ENCODE assay signal across 8 cellular contexts in genomic region chr17:47894498-47895253, GRCh38. TPM values are rescaled to one million over a fixed set of nuclear protein-coding genes. Genes with fewer than 3 reads are reported as not detected.
DNase-seq lines count a peak whose midpoint lies in the region; ATAC-seq and TF ChIP-seq lines count a peak whose summit lies in the region.

No MANE protein-coding gene starts in this region.

- POLR2A ChIA-PET in A673 (lab: Charles Lee; ENCODE audit: low non-redundant PET): no interaction called here

- peak overlapping the region; percentile 94 for H3K27ac Mint-ChIP-seq in chondrocyte (ENCODE audit: unreplicated experiment)

- H3K27me3 ChIP-seq in A673 (replicated peaks; ENCODE audit: insufficient read depth, low read depth, low read length, poor library complexity) (no peaks in the 10 kb centered on the region), mucosa of stomach (ENCODE audit: control insufficient read depth, insufficient read depth, low read length) (no peaks in the 10 kb centered on the region)

- intact Hi-C loops in A673 (cut with micrococcal nuclease; ENCODE audit: unreplicated experiment): no loop called here

- H3K36me3 ChIP-seq in A673 (ENCODE audit: insufficient read depth, low read length, poor library complexity, severe bottlenecking) (no peaks in the 10 kb centered on the region), mucosa of stomach (ENCODE audit: control insufficient read depth, insufficient read depth, low read length) (no peaks in the 10 kb centered on the region)

- no peaks in the 10 kb centered on the region for H3K36me3 Mint-ChIP-seq in chondrocyte (ENCODE audit: low read depth)

- DNase-seq in A673 (ENCODE audit: low spot score): no peak
- DNase-seq in Jurkat, Clone E6-1 (ENCODE audit: low read depth, low spot score): no peak
- DNase-seq in chondrocyte (ENCODE audit: low spot score): no peak
- DNase-seq in MV-4-11 (lab: John Stamatoyannopoulos, UW): no peak
- no peak for DNase-seq in NCI-H2196 treated with DMSO at 0.1 percent for 48 hours (lab: John Stamatoyannopoulos, UW; ENCODE audit: unreplicated experiment)

- TF ChIP-seq CTCF in A673 (conservative IDR thresholded peaks at IDR 0.05; ENCODE audit: low read depth, low read length): no peak
- peak; percentile 3 for TF ChIP-seq CTCF in chondrocyte (IDR thresholded peaks at IDR 0.05)

- peak overlapping the region; percentile 59 for H3K27ac ChIP-seq in A673 (ENCODE audit: low read depth, low read length, poor library complexity, severe bottlenecking)

- no peak for ATAC-seq in GM21528 (IDR thresholded peaks at IDR 0.05; ENCODE audit: low FRiP score, unreplicated experiment)
- no peak for ATAC-seq in GM21367 (IDR thresholded peaks at IDR 0.05; ENCODE audit: unreplicated experiment)

- no peaks in the 10 kb centered on the region for H3K9me3 Mint-ChIP-seq in chondrocyte (ENCODE audit: low read depth)

- peaks cover 24% of the 10 kb centered on the region for H3K4me1 Mint-ChIP-seq in chondrocyte (ENCODE audit: low read depth)

- no TSS peak for BruUV-seq in A673 (replicated peaks; lab: Mats Ljungman, UMichigan)

- no peaks in the 10 kb centered on the region for H3K9me3 ChIP-seq in A673 (ENCODE audit: low read depth, low read length, poor library complexity, severe bottlenecking)
- no peaks in the 10 kb centered on the region for H3K9me3 ChIP-seq in mucosa of stomach (ENCODE audit: control insufficient read depth, low read length)

- H3K4me1 ChIP-seq in A673 (ENCODE audit: insufficient read depth, low read length, poor library complexity, severe bottlenecking): no peaks in the 10 kb centered on the region
- H3K4me1 ChIP-seq in mucosa of stomach (ENCODE audit: control insufficient read depth, insufficient read depth, low read length): peaks cover 19% of the 10 kb centered on the region

- peak overlapping the region; percentile 94 for H3K4me3 Mint-ChIP-seq in chondrocyte (ENCODE audit: unreplicated experiment)

- no peaks in the 10 kb centered on the region for H3K27me3 Mint-ChIP-seq in chondrocyte (ENCODE audit: low read depth)

- H3K4me3 ChIP-seq in A673 (ENCODE audit: low read depth, low read length, poor library complexity, severe bottlenecking) (peak overlapping the region; percentile 74), mucosa of stomach (ENCODE audit: low read length) (peak overlapping the region; percentile 86)
- peak overlapping the region; percentile 77 for H3K4me3 ChIP-seq in Jurkat, Clone E6-1 (ENCODE audit: low read length)

- peak overlapping the region; percentile 87 for H3K9ac ChIP-seq in mucosa of stomach (ENCODE audit: low read length)

- CTCF ChIA-PET in A673 (lab: Charles Lee): no interaction called here

RNA-seq across cellular contexts. Expression of gene SP2, which starts 1.4 kb away (rescaled TPM):
- total RNA-seq in A673 (2021): 19.5 and 29.1 TPM in 2 replicates
- polyA plus RNA-seq in Jurkat, Clone E6-1 (2012; ENCODE audit: insufficient read depth, insufficient read length): 12.6 TPM
- 13.5 to 16.8 TPM (median 16.0 TPM) in 3 replicates for total RNA-seq in chondrocyte

RNA-seq across cellular contexts. Expression of gene SP6, which starts 43.7 kb away (rescaled TPM):
- total RNA-seq in A673 (2021) (0.15 and 0.66 TPM in 2 replicates), chondrocyte (0.05 to 0.15 TPM (median 0.08 TPM) in 3 replicates)
- polyA plus RNA-seq in Jurkat, Clone E6-1 (2012; ENCODE audit: insufficient read depth, insufficient read length): not detected

RNA-seq across cellular contexts. Expression of gene PNPO, which starts 46.7 kb away (rescaled TPM):
- total RNA-seq in A673 (2021) (12.3 and 14.6 TPM in 2 replicates), chondrocyte (6.3 to 9.0 TPM (median 8.2 TPM) in 3 replicates)
- polyA plus RNA-seq in Jurkat, Clone E6-1 (2012; ENCODE audit: insufficient read depth, insufficient read length): 23.6 TPM

RNA-seq across cellular contexts. Expression of gene SCRN2, which starts 53.6 kb away (rescaled TPM):
- total RNA-seq in A673 (2021) (6.2 and 11.2 TPM in 2 replicates), chondrocyte (14.9 to 32.9 TPM (median 15.7 TPM) in 3 replicates)
- 50.8 TPM for polyA plus RNA-seq in Jurkat, Clone E6-1 (2012; ENCODE audit: insufficient read depth, insufficient read length)
